Comparison of ENCODE assay signal across 27 cellular contexts in genomic region chr2:235086481-235087184, GRCh38.
DNase-seq lines count a peak whose midpoint lies in the region; ATAC-seq and TF ChIP-seq lines count a peak whose summit lies in the region.
"Had no signal": no experiment of that assay in that cellular context is flagged by ENCODE, and none has a peak within 500 bp of the region (broad histone marks: within the 10 kb centered on the region; RNA-seq: fewer than 3 reads in every experiment).

No MANE protein-coding gene starts in this region.

- H3K4me1 ChIP-seq in GM23338 (ENCODE audit: insufficient read depth) (no peaks in the 10 kb centered on the region; the same call in 1 of the 2 replicates), neural progenitor cell (peaks cover 32% of the 10 kb centered on the region)
- H3K4me1 ChIP-seq: Caco-2, HAP-1, SJCRH30 had no signal

- H3K4me3 Mint-ChIP-seq in GM23338 (no peak overlapping the region), endothelial cell (ENCODE audit: unreplicated experiment) (no peak overlapping the region), neural progenitor cell (no peak overlapping the region)
- no peak overlapping the region for H3K4me3 Mint-ChIP-seq in activated CD8-positive, alpha-beta T cell treated with anti-CD3 and anti-CD28 coated beads, Interleukin-2, amount 10 ng/mL, durations not matched to agents 7 days and 5 days
- H3K4me3 Mint-ChIP-seq: B cell; CD8-positive, alpha-beta T cell had no signal

- H3K4me3 ChIP-seq in GM23338 (no peak overlapping the region), neural progenitor cell (no peak overlapping the region)
- H3K4me3 ChIP-seq: HAP-1, PC-9, SJCRH30 had no signal

- H3F3A ChIP-seq in GM23338 (replicated peaks; ENCODE audit: low read depth) (no peaks in the 10 kb centered on the region), neural progenitor cell (ENCODE audit: low read depth) (peaks cover 18% of the 10 kb centered on the region)

- H3K27ac ChIP-seq in GM23338 (ENCODE audit: low read depth) (no peak overlapping the region), neural progenitor cell (no peak overlapping the region)
- H3K27ac ChIP-seq: 22Rv1, C4-2B, PC-9, SJCRH30 had no signal

- H3K9me3 Mint-ChIP-seq in GM23338 (no peaks in the 10 kb centered on the region), endothelial cell (ENCODE audit: unreplicated experiment) (no peaks in the 10 kb centered on the region), neural progenitor cell (peaks cover 9% of the 10 kb centered on the region)
- no peaks in the 10 kb centered on the region for H3K9me3 Mint-ChIP-seq in activated CD8-positive, alpha-beta T cell treated with anti-CD3 and anti-CD28 coated beads, Interleukin-2, amount 10 ng/mL, durations not matched to agents 7 days and 5 days (ENCODE audit: insufficient read depth)

- TF ChIP-seq CTCF in GM23338 (conservative IDR thresholded peaks at IDR 0.05; ENCODE audit: low read depth in 2 of 2) (no peak), endothelial cell (IDR thresholded peaks at IDR 0.05; ENCODE audit: unreplicated experiment) (no peak), neural progenitor cell (IDR thresholded peaks at IDR 0.05) (no peak)

- H3K4me2 ChIP-seq in GM23338 (no peak overlapping the region), neural progenitor cell (no peak overlapping the region)
- H3K4me2 ChIP-seq: PC-9 had no signal

- POLR2A ChIA-PET in activated CD8-positive, alpha-beta T cell treated with anti-CD3 and anti-CD28 coated beads, Interleukin-2, amount 10 ng/mL, durations not matched to agents 7 days and 5 days (lab: Charles Lee), result no interaction called here

- H3K36me3 ChIP-seq in GM23338 (ENCODE audit: insufficient read depth) (no peaks in the 10 kb centered on the region), neural progenitor cell (no peaks in the 10 kb centered on the region)
- H3K36me3 ChIP-seq: HAP-1, SJCRH30 had no signal

- H3K9ac ChIP-seq in neural progenitor cell, result no peak overlapping the region

- H3K36me3 Mint-ChIP-seq in GM23338 (ENCODE audit: low read depth) (no peaks in the 10 kb centered on the region), endothelial cell (ENCODE audit: low read depth, unreplicated experiment) (no peaks in the 10 kb centered on the region), neural progenitor cell (peaks cover 3% of the 10 kb centered on the region)
- H3K36me3 Mint-ChIP-seq in activated CD8-positive, alpha-beta T cell treated with anti-CD3 and anti-CD28 coated beads, Interleukin-2, amount 10 ng/mL, durations not matched to agents 7 days and 5 days (ENCODE audit: low read depth), result no peaks in the 10 kb centered on the region
- H3K36me3 Mint-ChIP-seq: CD8-positive, alpha-beta T cell had no signal

- H3K27ac Mint-ChIP-seq in GM23338, result no peak overlapping the region
- peak overlapping the region; percentile 4 for H3K27ac Mint-ChIP-seq in endothelial cell (ENCODE audit: unreplicated experiment)
- peak overlapping the region; percentile 88 for H3K27ac Mint-ChIP-seq in neural progenitor cell
- H3K27ac Mint-ChIP-seq in activated CD8-positive, alpha-beta T cell treated with anti-CD3 and anti-CD28 coated beads, Interleukin-2, amount 10 ng/mL, durations not matched to agents 7 days and 5 days, result no peak overlapping the region
- H3K27ac Mint-ChIP-seq: B cell; CD8-positive, alpha-beta T cell had no signal

- H3K4me1 Mint-ChIP-seq in GM23338 (peaks cover 8% of the 10 kb centered on the region), endothelial cell (ENCODE audit: unreplicated experiment) (peaks cover 9% of the 10 kb centered on the region), neural progenitor cell (peaks cover 50% of the 10 kb centered on the region)
- no peaks in the 10 kb centered on the region for H3K4me1 Mint-ChIP-seq in activated CD8-positive, alpha-beta T cell treated with anti-CD3 and anti-CD28 coated beads, Interleukin-2, amount 10 ng/mL, durations not matched to agents 7 days and 5 days (ENCODE audit: low read depth)
- H3K4me1 Mint-ChIP-seq: B cell had no signal

- H3K27me3 Mint-ChIP-seq in GM23338 (ENCODE audit: insufficient read depth, low read depth, poor library complexity) (peaks cover 8% of the 10 kb centered on the region), endothelial cell (ENCODE audit: unreplicated experiment) (peaks cover 2% of the 10 kb centered on the region), neural progenitor cell (ENCODE audit: insufficient read depth, low read depth) (peaks cover 7% of the 10 kb centered on the region)
- H3K27me3 Mint-ChIP-seq in activated CD8-positive, alpha-beta T cell treated with anti-CD3 and anti-CD28 coated beads, Interleukin-2, amount 10 ng/mL, durations not matched to agents 7 days and 5 days (ENCODE audit: low read depth), result no peaks in the 10 kb centered on the region

- H2AFZ ChIP-seq in GM23338 (no peak overlapping the region), neural progenitor cell (replicated peaks) (no peak overlapping the region)
- H2AFZ ChIP-seq: PC-9 had no signal

- CTCF ChIA-PET in activated CD8-positive, alpha-beta T cell treated with anti-CD3 and anti-CD28 coated beads, Interleukin-2, amount 10 ng/mL, durations not matched to agents 7 days and 5 days (lab: Charles Lee), result no interaction called here

- no peaks in the 10 kb centered on the region for H3K9me3 ChIP-seq in neural progenitor cell (ENCODE audit: low read depth)
- H3K9me3 ChIP-seq: Caco-2, HAP-1 had no signal

- no peaks in the 10 kb centered on the region for H3K79me2 ChIP-seq in GM23338 (replicated peaks; ENCODE audit: insufficient read depth)
- no peaks in the 10 kb centered on the region for H3K79me2 ChIP-seq in neural progenitor cell (ENCODE audit: low read depth)

- DNase-seq in DMS53 (lab: John Stamatoyannopoulos, UW) (peak; percentile 12), DMS53 treated with DMSO at 0.1 percent for 48 hours (lab: John Stamatoyannopoulos, UW; ENCODE audit: unreplicated experiment) (no peak), GM23338 (ENCODE audit: low spot score) (no peak), endothelial cell (ENCODE audit: low spot score) (no peak), neural progenitor cell (ENCODE audit: low spot score) (no peak), NK-92 (lab: John Stamatoyannopoulos, UW; ENCODE audit: unreplicated experiment) (no peak), NCI-H1436 (lab: John Stamatoyannopoulos, UW) (no peak)
- no peak for DNase-seq in activated CD8-positive, alpha-beta T cell treated with anti-CD3 and anti-CD28 coated beads, Interleukin-2, amount 10 ng/mL, durations not matched to agents 7 days and 5 days
- DNase-seq: Caco-2, DND-41, IMR-90, KG1, NCI-H1092, NCI-H1417 treated with DMSO at 0.1 percent for 48 hours, NCI-H187, NCI-H2081 treated with DMSO at 0.1 percent for 48 hours, NCI-H446 treated with DMSO at 0.1 percent for 48 hours, NCI-H526, NCI-H82, PC-9, SJCRH30 had no signal

- H3K27me3 ChIP-seq in GM23338 (ENCODE audit: insufficient read depth) (no peaks in the 10 kb centered on the region), neural progenitor cell (no peaks in the 10 kb centered on the region)

- no peaks in the 10 kb centered on the region for H4K20me1 ChIP-seq in GM23338 (replicated peaks; ENCODE audit: insufficient read depth)
- H4K20me1 ChIP-seq in neural progenitor cell (ENCODE audit: low read depth), result no peaks in the 10 kb centered on the region

- peak; percentile 28; the same call in 2 of the 3 replicates for ATAC-seq in GM23338
- no peak for ATAC-seq in activated CD8-positive, alpha-beta T cell treated with anti-CD3 and anti-CD28 coated beads, Interleukin-2, amount 10 ng/mL, durations not matched to agents 7 days and 5 days
- ATAC-seq: CD8-positive, alpha-beta T cell; Right ventricle myocardium inferior had no signal

- peaks cover 5% of the 10 kb centered on the region; the same call in 1 of the 2 replicates for H3K9me2 ChIP-seq in GM23338 (ENCODE audit: insufficient read depth)

TF ChIP-seq in GM23338, 12 proteins besides CTCF, POLR2A, EP300 and RAD21:
- TF ChIP-seq ZNF114 (CRISPR knock-in tag; IDR thresholded peaks at IDR 0.05), result no peak
- no peak for TF ChIP-seq ETS1 (IDR thresholded peaks at IDR 0.05)
- no peak for TF ChIP-seq STAT1 (IDR thresholded peaks at IDR 0.05; ENCODE audit: unreplicated experiment)
- no peak for TF ChIP-seq ZNF331 (CRISPR knock-in tag; IDR thresholded peaks at IDR 0.05; ENCODE audit: low read depth)
- TF ChIP-seq NANOG (IDR thresholded peaks at IDR 0.05; ENCODE audit: borderline replicate concordance), result no peak
- no peak for TF ChIP-seq CREB1 (CRISPR knock-in tag; IDR thresholded peaks at IDR 0.05; ENCODE audit: low read depth)

Comparison
In these comparisons a context has a peak if more than half of its experiments do, and no peak if none do; other contexts are left out.
1. H3K27ac Mint-ChIP-seq: peak in endothelial cell (single experiment) and neural progenitor cell (single experiment); none in GM23338 (single experiment) and activated CD8-positive, alpha-beta T cell treated with anti-CD3 and anti-CD28 coated beads, Interleukin-2, amount 10 ng/mL, durations not matched to agents 7 days and 5 days (single experiment).